ENCODE assay signal across 1 cellular context in the genomic region with DNA sequence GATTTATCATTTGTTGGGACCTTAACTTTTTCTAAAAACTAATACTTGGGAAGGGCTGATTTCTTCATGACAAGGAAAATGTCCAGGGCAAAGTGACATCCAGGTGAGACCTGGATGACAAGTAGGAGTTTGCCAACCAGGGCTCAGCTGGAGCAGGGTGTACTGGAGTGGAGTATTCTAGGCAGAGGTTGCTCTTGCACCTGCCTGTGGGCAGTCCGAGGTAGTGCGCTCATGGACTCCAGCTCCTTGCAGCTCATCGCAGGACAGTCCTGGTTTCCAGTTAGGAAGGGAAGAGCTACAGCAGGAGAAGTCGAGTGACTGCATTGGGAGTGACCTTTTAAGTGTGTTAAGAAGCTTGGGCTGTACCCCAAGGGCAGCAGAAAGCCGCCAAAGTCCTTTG.
TF ChIP-seq lines count a peak whose summit lies in the region.

No MANE protein-coding gene starts in this region.

TF ChIP-seq in HepG2, 621 proteins besides CTCF, POLR2A, EP300 and RAD21 (continued from another document):
- TF ChIP-seq NFAT5 (CRISPR knock-in tag; IDR thresholded peaks at IDR 0.05) (no peak), RFX5 (IDR thresholded peaks at IDR 0.05; ENCODE audit: low read depth, low read length) (no peak), MYPOP (CRISPR knock-in tag; IDR thresholded peaks at IDR 0.05) (no peak), ZNF850 (CRISPR knock-in tag; conservative IDR thresholded peaks at IDR 0.05) (no peak), ZNF460 (CRISPR knock-in tag; IDR thresholded peaks at IDR 0.05; ENCODE audit: borderline replicate concordance) (no peak), TBX2 (CRISPR knock-in tag; IDR thresholded peaks at IDR 0.05; ENCODE audit: borderline replicate concordance) (no peak), TP53 (CRISPR knock-in tag; conservative IDR thresholded peaks at IDR 0.05) (no peak), ATF2 (CRISPR knock-in tag; IDR thresholded peaks at IDR 0.05) (no peak), KDM3A (CRISPR knock-in tag; IDR thresholded peaks at IDR 0.05; ENCODE audit: low read depth) (no peak), KLF16 (CRISPR knock-in tag; IDR thresholded peaks at IDR 0.05) (no peak), NR2C2 (CRISPR knock-in tag; IDR thresholded peaks at IDR 0.05; ENCODE audit: borderline replicate concordance) (no peak), RCOR2 (CRISPR knock-in tag; IDR thresholded peaks at IDR 0.05) (no peak), ZNF20 (CRISPR knock-in tag; IDR thresholded peaks at IDR 0.05) (no peak)
- TF ChIP-seq, protein P1, sequence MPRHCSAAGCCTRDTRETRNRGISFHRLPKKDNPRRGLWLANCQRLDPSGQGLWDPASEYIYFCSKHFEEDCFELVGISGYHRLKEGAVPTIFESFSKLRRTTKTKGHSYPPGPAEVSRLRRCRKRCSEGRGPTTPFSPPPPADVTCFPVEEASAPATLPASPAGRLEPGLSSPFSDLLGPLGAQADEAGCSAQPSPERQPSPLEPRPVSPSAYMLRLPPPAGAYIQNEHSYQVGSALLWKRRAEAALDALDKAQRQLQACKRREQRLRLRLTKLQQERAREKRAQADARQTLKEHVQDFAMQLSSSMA (CRISPR knock-in tag; IDR thresholded peaks at IDR 0.05) = no peak
